Comparison of ENCODE assay signal across 13 cellular contexts in the genomic region with DNA sequence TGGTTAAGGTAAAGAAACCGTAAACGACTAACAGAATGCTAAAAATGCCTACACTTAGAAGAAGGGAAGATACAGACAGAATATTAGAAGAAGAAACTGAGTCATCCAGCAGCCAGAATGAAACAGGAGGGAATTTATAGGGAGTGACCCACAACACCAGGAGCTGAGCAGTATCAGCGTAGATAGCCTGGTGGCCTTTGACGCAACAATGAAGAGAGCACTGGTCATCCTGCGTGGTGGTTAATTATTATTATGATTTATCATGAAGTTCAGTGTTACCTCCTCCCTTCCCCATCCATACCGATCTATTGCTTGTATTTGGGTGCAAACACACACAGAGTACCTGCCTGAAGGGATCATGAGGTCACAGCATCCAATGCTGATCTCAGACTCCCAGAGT. TPM values are rescaled to one million over a fixed set of nuclear protein-coding genes. Genes with fewer than 3 reads are reported as not detected.
DNase-seq lines count a peak whose midpoint lies in the region; ATAC-seq and TF ChIP-seq lines count a peak whose summit lies in the region.
"Had no signal": no experiment of that assay in that cellular context is flagged by ENCODE, and none has a peak within 500 bp of the region (broad histone marks: within the 10 kb centered on the region; RNA-seq: fewer than 3 reads in every experiment).

No MANE protein-coding gene starts in this region.

- ATAC-seq in HCT116 (no peak), Panc1 (no peak), gastrocnemius medialis (no peak), GM21381 (IDR thresholded peaks at IDR 0.05; ENCODE audit: unreplicated experiment) (no peak)
- ATAC-seq: natural killer cell had no signal

- DNase-seq in HCT116 (ENCODE audit: low read depth, low spot score) (no peak), Panc1 (ENCODE audit: low read depth, low spot score) (no peak), gastrocnemius medialis (no peak), NCI-H1048 (lab: John Stamatoyannopoulos, UW) (no peak), Peyer's patch (no peak)
- no peak for DNase-seq in activated effector memory CD4-positive, alpha-beta T cell treated with anti-CD3 and anti-CD28 coated beads, Interleukin-2, amount 50 U/mL, for 16 hours
- DNase-seq: effector CD4-positive, alpha-beta T cell; natural killer cell; stimulated activated CD4-positive, alpha-beta T cell treated with anti-CD3 and anti-CD28 coated beads, Interleukin-4, amount 100 ng/mL, for 24 hours had no signal

- TF ChIP-seq POLR2A in HCT116 (IDR thresholded peaks at IDR 0.05; ENCODE audit: borderline replicate concordance, extremely low read depth, insufficient read depth, insufficient read length) (no peak), gastrocnemius medialis (IDR thresholded peaks at IDR 0.05) (no peak), Peyer's patch (IDR thresholded peaks at IDR 0.05) (no peak)

- H4K20me1 ChIP-seq in HCT116 (ENCODE audit: insufficient read depth), result no peaks in the 10 kb centered on the region

- H3K9me2 ChIP-seq in HCT116 (ENCODE audit: insufficient read depth), result no peaks in the 10 kb centered on the region

- RAD21 ChIA-PET in HCT116 (lab: Charles Lee; ENCODE audit: low non-redundant PET in 1 of 2, low total read pairs in 2 of 2, uncharacterized antibody in 2 of 2, unreplicated experiment in 2 of 2), result no interaction called here

- CTCF ChIA-PET in HCT116 (lab: Charles Lee) (no interaction called here), Panc1 (lab: Charles Lee) (no interaction called here)

- peak overlapping the region; percentile 56 for H2AFZ ChIP-seq in HCT116 (ENCODE audit: low read depth, low read length, poor library complexity, severe bottlenecking)

- no peaks in the 10 kb centered on the region for H3K9me3 ChIP-seq in HCT116 (ENCODE audit: control insufficient read depth in 1 of 2, insufficient read depth in 1 of 2, low read depth in 1 of 2, low read length in 2 of 2)
- H3K9me3 ChIP-seq in Panc1 (ENCODE audit: control insufficient read depth, insufficient read depth, low read depth, low read length), result no peaks in the 10 kb centered on the region
- H3K9me3 ChIP-seq in gastrocnemius medialis, result no peaks in the 10 kb centered on the region
- H3K9me3 ChIP-seq in Peyer's patch, result no peaks in the 10 kb centered on the region
- H3K9me3 ChIP-seq: esophagus muscularis mucosa, prostate gland had no signal

- no peaks in the 10 kb centered on the region for H3K36me3 ChIP-seq in HCT116 (ENCODE audit: control insufficient read depth in 1 of 2, insufficient read depth in 2 of 2, low read length in 2 of 2)
- H3K36me3 ChIP-seq in Panc1 (ENCODE audit: control insufficient read depth, insufficient read depth, low read length), result no peaks in the 10 kb centered on the region
- H3K36me3 ChIP-seq in gastrocnemius medialis, result no peaks in the 10 kb centered on the region
- no peaks in the 10 kb centered on the region for H3K36me3 ChIP-seq in Peyer's patch
- H3K36me3 ChIP-seq: esophagus muscularis mucosa, prostate gland had no signal

- peak overlapping the region; percentile 85 for H3K4me2 ChIP-seq in HCT116 (ENCODE audit: low read length)

- no peak for TF ChIP-seq CTCF in HCT116 (IDR thresholded peaks at IDR 0.05 in 2 of 3, conservative IDR thresholded peaks at IDR 0.05 in 1 of 3; ENCODE audit: borderline replicate concordance in 1 of 3, insufficient read depth in 1 of 3, low read depth in 2 of 3, low read length in 2 of 3)
- TF ChIP-seq CTCF in Panc1 (IDR thresholded peaks at IDR 0.05), result no peak
- TF ChIP-seq CTCF in gastrocnemius medialis (IDR thresholded peaks at IDR 0.05 in 4 of 5, conservative IDR thresholded peaks at IDR 0.05 in 1 of 5), result no peak
- no peak for TF ChIP-seq CTCF in Peyer's patch (IDR thresholded peaks at IDR 0.05)

- H3K4me1 ChIP-seq in HCT116 (ENCODE audit: control insufficient read depth in 1 of 2, insufficient read depth in 2 of 2, low read length in 2 of 2) (peaks cover 42 to 50% of the 10 kb centered on the region in 2 experiments), Panc1 (ENCODE audit: control insufficient read depth, insufficient read depth, low read length) (peaks cover 41% of the 10 kb centered on the region), gastrocnemius medialis (peaks cover 12 to 23% of the 10 kb centered on the region in 2 donors), Peyer's patch (peaks cover 0 to 30% (median 2%) of the 10 kb centered on the region in 4 donors)
- H3K4me1 ChIP-seq: prostate gland had no signal

- H3K27ac ChIP-seq in HCT116 (ENCODE audit: low read depth, low read length), result peak overlapping the region; percentile 87; the same call in 1 of the 2 replicates
- H3K27ac ChIP-seq in Panc1 (ENCODE audit: low read length), result peak overlapping the region; percentile 95
- H3K27ac ChIP-seq in cingulate gyrus (ENCODE audit: low read depth, low read length), result peak overlapping the region; percentile 3
- H3K27ac ChIP-seq in gastrocnemius medialis, result peak overlapping the region in 3 of 4 donors; percentile 63 to 70 (median 64)
- peak overlapping the region in 2 of 4 donors; percentile 70 to 78 for H3K27ac ChIP-seq in Peyer's patch

- H3K4me3 ChIP-seq in HCT116 (replicated peaks in 1 of 2; ENCODE audit: low read depth in 1 of 2, low read length in 2 of 2) (peak overlapping the region; percentile 2 to 54; a peak in 2 of 4 replicates), Panc1 (ENCODE audit: low read depth in 2 of 2, low read length in 2 of 2) (no peak overlapping the region), gastrocnemius medialis (no peak overlapping the region), Peyer's patch (no peak overlapping the region)
- H3K4me3 ChIP-seq: prostate gland had no signal

- no peak for TF ChIP-seq RAD21 in HCT116 (IDR thresholded peaks at IDR 0.05; ENCODE audit: low read depth)

- H3K79me2 ChIP-seq in HCT116 (ENCODE audit: insufficient read depth, low read length), result no peaks in the 10 kb centered on the region

- in situ Hi-C loops in Panc1 (cut with HindIII; ENCODE audit: low pct_unique_long_range_greater_than_20kb, low sequenced_read_pairs) (no loop called here), gastrocnemius medialis (cut with MboI; ENCODE audit: low sequenced_read_pairs in 4 of 4) (no loop called here)

- no peak overlapping the region for H3K9ac ChIP-seq in HCT116 (ENCODE audit: low read length)

- BruUV-seq in HCT116 (replicated peaks; lab: Mats Ljungman, UMichigan), result no TSS peak
- BruUV-seq in Panc1 (replicated peaks; lab: Mats Ljungman, UMichigan), result no TSS peak

- intact Hi-C loops in HCT116 (cut with micrococcal nuclease) (no loop called here), Panc1 (cut with micrococcal nuclease; ENCODE audit: unreplicated experiment) (loop anchor here (5.0 to 10.0 kb wide), 2 partner anchors 59 to 116 kb away; partner anchors contain the start of gene MRTFB), gastrocnemius medialis (cut with DNase I; ENCODE audit: low total_unique reads) (no loop called here)

- H3K27me3 ChIP-seq in HCT116 (ENCODE audit: insufficient read depth, low read length) (no peaks in the 10 kb centered on the region), Panc1 (ENCODE audit: control insufficient read depth, insufficient read depth, low read length) (no peaks in the 10 kb centered on the region), gastrocnemius medialis (no peaks in the 10 kb centered on the region), Peyer's patch (no peaks in the 10 kb centered on the region)
- H3K27me3 ChIP-seq: esophagus muscularis mucosa had no signal

- POLR2A ChIA-PET in HCT116 (lab: Charles Lee), result no interaction called here
- POLR2A ChIA-PET in Panc1 (lab: Charles Lee), result no interaction called here

TF ChIP-seq in HCT116, 20 proteins besides CTCF, POLR2A, EP300 and RAD21 (continues in another document):
- no peak for TF ChIP-seq EZH2phosphoT487 (IDR thresholded peaks at IDR 0.05; ENCODE audit: borderline replicate concordance)
- TF ChIP-seq CBX3 (IDR thresholded peaks at IDR 0.05; ENCODE audit: low read depth), result no peak
- TF ChIP-seq TCF7L2 (IDR thresholded peaks at IDR 0.05; ENCODE audit: borderline replicate concordance, extremely low read depth, insufficient read depth, insufficient read length), result no peak
- no peak for TF ChIP-seq REST (IDR thresholded peaks at IDR 0.05; ENCODE audit: low read depth)
- TF ChIP-seq JUND (IDR thresholded peaks at IDR 0.05), result no peak
- no peak for TF ChIP-seq FOSL1 (IDR thresholded peaks at IDR 0.05; ENCODE audit: low read depth)
- no peak for TF ChIP-seq POLR2AphosphoS5 (IDR thresholded peaks at IDR 0.05; ENCODE audit: low read depth, low read length)
- TF ChIP-seq SP1 (IDR thresholded peaks at IDR 0.05; ENCODE audit: low read depth), result no peak
- TF ChIP-seq SIN3A (IDR thresholded peaks at IDR 0.05; ENCODE audit: low read depth), result no peak
- no peak for TF ChIP-seq EZH2 (IDR thresholded peaks at IDR 0.05)
- no peak for TF ChIP-seq SRF (IDR thresholded peaks at IDR 0.05; ENCODE audit: low read depth)
- TF ChIP-seq ZNF274 (IDR thresholded peaks at IDR 0.05; ENCODE audit: low read depth, low read length), result no peak

RNA-seq across cellular contexts. Expression of gene ERCC4, which starts 38.5 kb away (rescaled TPM):
- total RNA-seq in HCT116 (2021; ENCODE audit: unreplicated experiment) (10.4 TPM), Panc1 (2021; ENCODE audit: unreplicated experiment) (23.4 TPM), gastrocnemius medialis (10 to 100 TPM in 1 of 4 donors, 1 to 10 TPM in 3; 7.1 to 11.5 (median 8.4) TPM), Peyer's patch (10 to 100 TPM in 1 of 4 donors, 1 to 10 TPM in 3; 2.5 to 13.2 (median 4.8) TPM)
- 1.7 and 2.3 TPM in 2 replicates for polyA plus RNA-seq in HCT116 (2012)
- 11.0 TPM for polyA plus RNA-seq in Panc1 (2012; ENCODE audit: insufficient read length)

Comparison
In these comparisons a context has a peak if more than half of its experiments do, and no peak if none do; other contexts are left out.
1. H3K4me3 ChIP-seq: peak in HCT116 (2 of 2); none in Panc1 (0 of 2), gastrocnemius medialis (0 of 4) and Peyer's patch (0 of 4).